In the genomic region with DNA sequence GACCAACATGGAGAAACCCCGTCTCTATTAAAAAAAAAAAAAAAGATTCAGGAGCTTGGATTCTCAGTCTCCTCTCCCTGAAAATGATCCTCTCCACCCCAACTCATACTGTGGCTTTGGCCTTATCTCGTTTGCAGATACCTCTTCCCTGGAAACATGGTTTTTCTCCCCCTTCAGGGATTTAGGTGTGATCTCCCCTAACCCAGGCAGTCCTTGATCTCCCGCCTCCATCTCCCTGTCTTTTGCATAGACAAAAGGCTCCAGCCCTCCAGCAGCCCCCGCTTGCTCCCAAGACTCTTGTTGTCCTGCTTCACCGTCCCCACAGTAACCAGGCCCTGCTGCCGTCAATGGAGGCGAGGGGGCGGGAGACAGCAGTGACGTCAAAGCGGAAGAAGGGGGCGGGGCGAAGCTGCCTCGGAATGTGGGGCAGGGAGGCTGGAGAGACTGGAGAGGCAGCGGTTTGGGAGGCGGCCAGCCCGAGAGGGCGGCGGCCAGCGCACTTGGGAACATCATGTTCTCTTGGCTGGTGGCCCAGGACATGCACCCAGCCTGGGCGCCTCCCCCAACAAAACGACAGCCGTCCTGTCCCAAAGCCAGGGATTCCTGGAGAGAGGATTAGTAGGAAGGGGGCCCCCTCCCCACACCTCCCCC, we compare ENCODE assay signal across 8 cellular contexts. TPM values are rescaled to one million over a fixed set of nuclear protein-coding genes. Genes with fewer than 3 reads are reported as not detected.
DNase-seq lines count a peak whose midpoint lies in the region; ATAC-seq, FAIRE-seq and TF ChIP-seq lines count a peak whose summit lies in the region.

No MANE protein-coding gene starts in this region.

- H3K27ac ChIP-seq in WERI-Rb-1 = peak overlapping the region; percentile 79
- peak overlapping the region; percentile 98 to 100 (median 100) for H3K27ac ChIP-seq in gastrocnemius medialis

- peaks cover 21% of the 10 kb centered on the region for H3K36me3 ChIP-seq in WERI-Rb-1
- H3K36me3 ChIP-seq in bronchial epithelial cell (ENCODE audit: control insufficient read depth, insufficient read depth, low read length) = peaks cover 33% of the 10 kb centered on the region
- peaks cover 0 to 33% of the 10 kb centered on the region in 2 donors for H3K36me3 ChIP-seq in gastrocnemius medialis

- in situ Hi-C loops in gastrocnemius medialis (cut with MboI; ENCODE audit: low sequenced_read_pairs in 4 of 4) = loop anchor here in 1 of 4 donors (5.0 kb wide), 1 partner anchor 312 kb away; no protein-coding TSS in a partner anchor

- H3K27me3 ChIP-seq in WERI-Rb-1 (ENCODE audit: insufficient read depth, low read depth, severe bottlenecking) (no peaks in the 10 kb centered on the region), bronchial epithelial cell (ENCODE audit: control insufficient read depth, insufficient read depth, low read length) (no peaks in the 10 kb centered on the region), gastrocnemius medialis (no peaks in the 10 kb centered on the region)

- intact Hi-C loops in gastrocnemius medialis (cut with DNase I; ENCODE audit: low total_unique reads) = loop anchor here (2.0 to 10.0 kb wide), 5 partner anchors 312 to 912 kb away; a partner anchor contains a TSS

- H3K4me3 ChIP-seq in WERI-Rb-1 (ENCODE audit: low read depth, low read length) (peak overlapping the region; percentile 37), bronchial epithelial cell (ENCODE audit: low read depth, low read length) (peak overlapping the region; percentile 88), iPS-18c (ENCODE audit: insufficient read depth, low read depth, low read length) (peak overlapping the region; percentile 61), gastrocnemius medialis (peak overlapping the region; percentile 96 to 97 (median 96))

- H3K9me3 ChIP-seq in WERI-Rb-1 (ENCODE audit: severe bottlenecking) (no peaks in the 10 kb centered on the region), iPS-18c (ENCODE audit: control insufficient read depth, insufficient read depth, low read length) (peaks cover 2% of the 10 kb centered on the region), gastrocnemius medialis (no peaks in the 10 kb centered on the region)

- DNase-seq in NCI-H146 treated with DMSO at 0.1 percent for 48 hours (lab: John Stamatoyannopoulos, UW; ENCODE audit: unreplicated experiment) (peak; percentile 25), WERI-Rb-1 (peak; percentile 93), bronchial epithelial cell (ENCODE audit: low read depth) (peak; percentile 94), gastrocnemius medialis (peak; percentile 99 to 100)

- TF ChIP-seq POLR2A in gastrocnemius medialis (IDR thresholded peaks at IDR 0.05) = peak; percentile 70 to 95

- peak; percentile 89 for FAIRE-seq in G401.6 (lab: Jason Lieb, UNC)
- FAIRE-seq in bronchial epithelial cell (lab: Jason Lieb, UNC) = peak; percentile 43

- H3K4me1 ChIP-seq in gastrocnemius medialis = peaks cover 42 to 48% of the 10 kb centered on the region in 2 donors

- ATAC-seq in gastrocnemius medialis (peak; percentile 28 to 29), HG03460 (IDR thresholded peaks at IDR 0.05; ENCODE audit: unreplicated experiment) (no peak), HG03135 (IDR thresholded peaks at IDR 0.05; ENCODE audit: unreplicated experiment) (no peak)

- TF ChIP-seq CTCF in WERI-Rb-1 (IDR thresholded peaks at IDR 0.05; ENCODE audit: low read depth, low read length) = no peak
- TF ChIP-seq CTCF in bronchial epithelial cell (IDR thresholded peaks at IDR 0.05; ENCODE audit: insufficient read depth, low read length, severe bottlenecking) = no peak
- no peak for TF ChIP-seq CTCF in gastrocnemius medialis (IDR thresholded peaks at IDR 0.05 in 4 of 5, conservative IDR thresholded peaks at IDR 0.05 in 1 of 5)

RNA-seq across cellular contexts. Expression of a gene that starts 1.9 kb away (rescaled TPM):
- total RNA-seq in bronchial epithelial cell (21.9 and 26.4 TPM in 2 replicates), gastrocnemius medialis (100 to 1,000 TPM; 105 to 263 (median 164) TPM)

RNA-seq across cellular contexts. Expression of a gene that starts 8.7 kb away (rescaled TPM):
- 2.1 and 4.4 TPM in 2 replicates for total RNA-seq in bronchial epithelial cell
- total RNA-seq in gastrocnemius medialis = 10 to 100 TPM; 10.9 to 37.0 (median 25.7) TPM

RNA-seq across cellular contexts. Expression of a gene that starts 22.1 kb away (rescaled TPM):
- 20.2 and 24.2 TPM in 2 replicates for total RNA-seq in bronchial epithelial cell
- 1 to 10 TPM in 3 of 4 donors, under 1 TPM in 1; 0.75 to 5.7 (median 3.1) TPM for total RNA-seq in gastrocnemius medialis

RNA-seq across cellular contexts. Expression of a gene that starts 30.2 kb away (rescaled TPM):
- total RNA-seq in bronchial epithelial cell (0.13 and 1.3 TPM in 2 replicates), gastrocnemius medialis (not detected)

RNA-seq across cellular contexts. Expression of a gene that starts 35.8 kb away (rescaled TPM):
- total RNA-seq in bronchial epithelial cell (1.3 and 2.0 TPM in 2 replicates), gastrocnemius medialis (not detected)

Comparison
In these comparisons a context has a peak if more than half of its experiments do, and no peak if none do; other contexts are left out.
1. DNase-seq: peak in every context shown above with its lines; median percentile 100 in gastrocnemius medialis; 94 in bronchial epithelial cell; 93 in WERI-Rb-1; 25 in NCI-H146 treated with DMSO at 0.1 percent for 48 hours.
2. H3K4me3 ChIP-seq: peak in every context shown above with its lines; median percentile 96 in gastrocnemius medialis; 88 in bronchial epithelial cell; 61 in iPS-18c; 37 in WERI-Rb-1.
3. ATAC-seq: peak in gastrocnemius medialis (2 of 2); none in HG03460 (single experiment) and HG03135 (single experiment).